Comparison of ENCODE assay signal across 8 cellular contexts in genomic region chr6:27608916-27609883, GRCh38.
DNase-seq lines count a peak whose midpoint lies in the region; ATAC-seq, FAIRE-seq and TF ChIP-seq lines count a peak whose summit lies in the region.

No MANE protein-coding gene starts in this region.

- H3K27ac ChIP-seq in C4-2B = no peak overlapping the region

- ATAC-seq in HG02642 (IDR thresholded peaks at IDR 0.05; ENCODE audit: poor library complexity, unreplicated experiment) = no peak

- no peak for TF ChIP-seq POLR2A in H54 (IDR thresholded peaks at IDR 0.05; ENCODE audit: low read depth, low read length)

- FAIRE-seq in H54 (lab: Jason Lieb, UNC) = peak; percentile 93

- DNase-seq in H54 (ENCODE audit: insufficient read length, low spot score) (no peak), RPMI8226 (peak; percentile 70), fibroblast of villous mesenchyme (ENCODE audit: low read depth) (peak; percentile 62), hepatic stellate cell (ENCODE audit: low spot score) (no peak)
- DNase-seq in stimulated activated naive CD4-positive, alpha-beta T cell treated with Interleukin-2 at 50 U/mL for 16 hours (lab: John Stamatoyannopoulos, UW) = no peak
- DNase-seq in activated CD4-positive, alpha-beta T cell treated with anti-CD3 and anti-CD28 coated beads, Interleukin-2, amount 50 U/mL, for 4 hours = no peak

- TF ChIP-seq CTCF in C4-2B (conservative IDR thresholded peaks at IDR 0.05) (peak; percentile 97), fibroblast of villous mesenchyme (IDR thresholded peaks at IDR 0.05; ENCODE audit: insufficient read depth, low read depth, low read length) (peak; percentile 87)

- H3K4me3 ChIP-seq in fibroblast of villous mesenchyme (ENCODE audit: low read depth, low read length) = no peak overlapping the region

Comparison
In these comparisons a context has a peak if more than half of its experiments do, and no peak if none do; other contexts are left out.
1. DNase-seq: peak in RPMI8226 (single experiment) and fibroblast of villous mesenchyme (single experiment); none in H54 (single experiment), stimulated activated naive CD4-positive, alpha-beta T cell treated with Interleukin-2 at 50 U/mL for 16 hours (single experiment), activated CD4-positive, alpha-beta T cell treated with anti-CD3 and anti-CD28 coated beads, Interleukin-2, amount 50 U/mL, for 4 hours (0 of 2) and hepatic stellate cell (single experiment).